Comparison of ENCODE assay signal across 15 cellular contexts in the genomic region with DNA sequence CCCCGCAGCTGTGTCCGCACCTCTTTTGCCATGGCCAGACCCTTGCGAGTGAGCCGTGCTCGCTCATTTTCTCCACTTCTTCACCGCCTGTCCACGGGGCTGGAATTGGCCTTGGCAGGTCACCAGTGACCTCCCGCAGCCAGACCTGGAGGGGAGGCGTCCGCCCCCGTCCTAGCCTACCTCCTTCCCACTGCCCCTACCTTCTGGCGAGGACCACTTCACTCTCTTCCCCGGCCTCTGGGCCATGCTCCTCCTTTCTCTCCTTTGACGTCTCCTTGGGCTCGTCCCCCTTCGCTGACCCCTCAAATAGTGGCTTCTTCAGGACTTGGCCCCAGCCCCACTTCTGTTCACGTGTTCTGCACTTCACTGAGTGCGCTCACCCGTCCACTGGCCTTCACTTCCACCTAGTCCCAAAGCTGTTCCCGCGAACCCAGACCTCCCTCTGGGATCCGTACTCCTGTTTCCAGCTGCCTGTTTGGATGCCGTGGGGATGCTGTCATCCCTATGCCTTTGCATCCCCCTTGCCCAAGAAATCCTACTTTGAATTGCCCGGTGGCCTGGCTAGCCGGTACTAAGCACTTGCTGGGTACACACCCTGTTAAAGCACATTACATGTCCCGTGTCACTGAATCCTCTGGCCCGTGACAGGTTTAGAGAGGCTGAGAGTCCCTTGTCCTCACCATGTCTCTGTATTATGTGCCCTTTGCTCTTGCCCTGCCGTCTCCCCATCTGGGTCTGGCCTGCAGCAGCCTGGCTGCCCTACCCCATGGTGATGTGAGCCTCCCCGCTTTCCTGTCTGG.
"Had no signal": no experiment of that assay in that cellular context is flagged by ENCODE, and none has a peak within 500 bp of the region (broad histone marks: within the 10 kb centered on the region; RNA-seq: fewer than 3 reads in every experiment).

No MANE protein-coding gene starts in this region.

- H3K27ac Mint-ChIP-seq: activated naive CD8-positive, alpha-beta T cell treated with anti-CD3 and anti-CD28 coated beads, Interleukin-2, amount 10 ng/mL, durations not matched to agents 7 days and 5 days had no signal

- H3K27me3 Mint-ChIP-seq: activated naive CD8-positive, alpha-beta T cell treated with anti-CD3 and anti-CD28 coated beads, Interleukin-2, amount 10 ng/mL, durations not matched to agents 7 days and 5 days had no signal

- H3K27ac ChIP-seq: esophagus squamous epithelium, parathyroid adenoma, skin epidermis, tibial artery, VCaP had no signal

- H3K79me2 ChIP-seq: parathyroid adenoma had no signal

- H3K27me3 ChIP-seq: esophagus squamous epithelium, tibial artery had no signal

- H2AFZ ChIP-seq: parathyroid adenoma had no signal

- H3K4me3 Mint-ChIP-seq: activated naive CD8-positive, alpha-beta T cell treated with anti-CD3 and anti-CD28 coated beads, Interleukin-2, amount 10 ng/mL, durations not matched to agents 7 days and 5 days; activated T-cell treated with anti-CD3 and anti-CD28 coated beads, Interleukin-2, amount 50 U/mL, for 4 hours; neural crest cell had no signal

- H3K4me1 Mint-ChIP-seq: activated naive CD8-positive, alpha-beta T cell treated with anti-CD3 and anti-CD28 coated beads, Interleukin-2, amount 10 ng/mL, durations not matched to agents 7 days and 5 days had no signal

- H3K9me3 ChIP-seq: esophagus squamous epithelium, mucosa of descending colon, tibial artery had no signal

- DNase-seq: activated gamma-delta T cell; activated naive CD8-positive, alpha-beta T cell treated with anti-CD3 and anti-CD28 coated beads, Interleukin-2, amount 10 ng/mL, durations not matched to agents 7 days and 5 days; activated T-cell treated with anti-CD3 and anti-CD28 coated beads, Interleukin-2, amount 50 U/mL, for 4 hours; anterior cingulate cortex; esophagus squamous epithelium; foreskin fibroblast; mammary epithelial cell; mucosa of descending colon; retina; stimulated activated CD4-positive, alpha-beta T cell treated with anti-CD3 and anti-CD28 coated beads, Interleukin-4, amount 100 ng/mL, for 4 hours had no signal

- ATAC-seq: activated T-cell treated with anti-CD3 and anti-CD28 coated beads, Interleukin-2, amount 50 U/mL, for 4 hours; mucosa of descending colon had no signal

- H3K9me3 Mint-ChIP-seq: activated naive CD8-positive, alpha-beta T cell treated with anti-CD3 and anti-CD28 coated beads, Interleukin-2, amount 10 ng/mL, durations not matched to agents 7 days and 5 days; activated T-cell treated with anti-CD3 and anti-CD28 coated beads, Interleukin-2, amount 50 U/mL, for 4 hours; neural crest cell had no signal

- H3K9ac ChIP-seq: parathyroid adenoma had no signal

- H3K4me1 ChIP-seq: parathyroid adenoma had no signal
